In the genomic region with DNA sequence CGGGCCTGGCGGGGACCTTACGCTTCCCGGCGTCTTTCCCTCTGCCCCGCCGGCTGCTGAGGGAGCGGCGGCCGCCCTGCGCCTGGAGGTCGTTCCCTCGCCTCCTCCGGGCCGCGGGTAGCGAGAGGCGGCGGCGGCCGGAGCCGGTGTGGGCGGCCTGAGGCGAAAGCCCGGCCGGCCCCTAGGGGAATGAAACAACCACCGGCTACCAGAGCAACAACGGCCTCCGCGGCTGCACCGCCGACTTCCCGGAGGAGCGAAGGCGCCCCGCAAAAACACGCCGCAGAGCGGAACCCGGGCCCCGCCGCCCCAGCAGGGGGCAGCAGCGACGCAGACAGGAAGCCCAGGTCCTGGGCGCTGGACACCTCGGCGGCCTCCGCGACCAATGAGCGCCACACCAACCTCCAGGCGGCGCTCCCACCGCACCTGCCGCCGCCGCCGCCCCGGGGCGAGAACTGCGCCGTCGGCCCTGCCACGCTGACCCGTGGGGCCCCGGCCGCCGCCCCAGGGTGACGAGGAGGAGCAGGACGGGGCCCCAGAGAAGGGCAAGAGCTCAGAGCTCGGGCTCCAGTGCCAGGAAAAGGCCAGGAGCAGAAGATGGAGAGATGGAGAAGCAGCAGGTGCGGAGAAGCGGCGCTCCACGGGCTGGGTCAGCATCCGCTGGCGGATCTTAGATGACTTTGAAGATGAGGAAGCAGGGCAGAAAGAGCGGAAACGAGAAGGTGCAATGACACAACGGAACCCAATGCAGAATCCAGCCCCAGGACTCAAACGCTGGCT, we compare ENCODE assay signal across 8 cellular contexts. TPM values are rescaled to one million over a fixed set of nuclear protein-coding genes. Genes with fewer than 3 reads are reported as not detected.
DNase-seq lines count a peak whose midpoint lies in the region; ATAC-seq and TF ChIP-seq lines count a peak whose summit lies in the region.

No MANE protein-coding gene starts in this region.

- TF ChIP-seq CTCF in gastroesophageal sphincter (IDR thresholded peaks at IDR 0.05) (peak; percentile 67 to 100 (median 80)), thoracic aorta (IDR thresholded peaks at IDR 0.05) (peak; percentile 93)

- H3K27me3 ChIP-seq in gastroesophageal sphincter (no peaks in the 10 kb centered on the region), thoracic aorta (replicated peaks; ENCODE audit: insufficient read depth) (no peaks in the 10 kb centered on the region)

- peak overlapping the region; percentile 40 to 70 for H3K4me3 ChIP-seq in gastroesophageal sphincter
- H3K4me3 ChIP-seq in thoracic aorta = peak overlapping the region; percentile 92

- H3K9me3 ChIP-seq in gastroesophageal sphincter (no peaks in the 10 kb centered on the region), thoracic aorta (no peaks in the 10 kb centered on the region)

- peak; percentile 86 for DNase-seq in Daoy (ENCODE audit: low read depth)
- peak; percentile 82 for DNase-seq in HuH-7.5 (ENCODE audit: low spot score)
- DNase-seq in SHP77 (lab: John Stamatoyannopoulos, UW) = peak; percentile 55 to 67
- peak; percentile 60 for DNase-seq in activated gamma-delta T cell treated with anti-CD3 and anti-CD28 coated beads, Interleukin-2, amount 50 U/mL, for 16 hours (ENCODE audit: low read depth)
- DNase-seq in nucleus accumbens (lab: John Stamatoyannopoulos, UW) = peak in 50 of 56 donors; percentile 4 to 82 (median 52)
- DNase-seq in thoracic aorta (ENCODE audit: low spot score) = peak; percentile 27

- peak; percentile 98 for ATAC-seq in GM21529 (IDR thresholded peaks at IDR 0.05; ENCODE audit: unreplicated experiment)
- ATAC-seq in gastroesophageal sphincter = peak; percentile 96
- ATAC-seq in thoracic aorta (ENCODE audit: insufficient number of reproducible peaks, low FRiP score, low read depth) = peak; percentile 77

- H3K27ac ChIP-seq in gastroesophageal sphincter (peak overlapping the region; percentile 24 to 91 (median 84)), thoracic aorta (peak overlapping the region; percentile 73 to 78)

- peak in 1 of 2 donors; percentile 27 for TF ChIP-seq POLR2A in gastroesophageal sphincter (IDR thresholded peaks at IDR 0.05)

- peaks cover 0 to 10% (median 0%) of the 10 kb centered on the region in 3 donors for H3K4me1 ChIP-seq in gastroesophageal sphincter
- peaks cover 0 to 3% of the 10 kb centered on the region in 2 donors for H3K4me1 ChIP-seq in thoracic aorta (ENCODE audit: control insufficient read depth in 1 of 2, low read depth in 2 of 2)

- TF ChIP-seq EP300 in gastroesophageal sphincter (IDR thresholded peaks at IDR 0.05) = no peak

- 33% methylated on average over 3 of the region's 80 CpGs; no CpG with 5 or more reads in 1 of the 2 donors for WGBS in gastroesophageal sphincter (ENCODE audit: low coverage in 1 of 2), 2 donors

- H3K36me3 ChIP-seq in gastroesophageal sphincter (no peaks in the 10 kb centered on the region), thoracic aorta (no peaks in the 10 kb centered on the region)

RNA-seq across cellular contexts. Expression of gene ACSM6, which starts 10.4 kb away (rescaled TPM):
- not detected in 2 replicates for total RNA-seq in Daoy (2014; rRNA removed; shearing (Covaris generic))
- 1 to 10 TPM in 1 of 4 donors, not detected in 3; 1.2 TPM for total RNA-seq in gastroesophageal sphincter
- total RNA-seq in thoracic aorta = not detected

Comparison
In these comparisons a context has a peak if more than half of its experiments do, and no peak if none do; other contexts are left out.
1. Peak in every context shown above with its lines: DNase-seq, ATAC-seq, H3K4me3 ChIP-seq and H3K27ac ChIP-seq.
2. DNase-seq: peak in every context shown above with its lines; median percentile 86 in Daoy; 82 in HuH-7.5; 61 in SHP77; 60 in activated gamma-delta T cell treated with anti-CD3 and anti-CD28 coated beads, Interleukin-2, amount 50 U/mL, for 16 hours; 52 in nucleus accumbens; 27 in thoracic aorta.